8 cellular contexts compared by ENCODE assay signal in the genomic region with DNA sequence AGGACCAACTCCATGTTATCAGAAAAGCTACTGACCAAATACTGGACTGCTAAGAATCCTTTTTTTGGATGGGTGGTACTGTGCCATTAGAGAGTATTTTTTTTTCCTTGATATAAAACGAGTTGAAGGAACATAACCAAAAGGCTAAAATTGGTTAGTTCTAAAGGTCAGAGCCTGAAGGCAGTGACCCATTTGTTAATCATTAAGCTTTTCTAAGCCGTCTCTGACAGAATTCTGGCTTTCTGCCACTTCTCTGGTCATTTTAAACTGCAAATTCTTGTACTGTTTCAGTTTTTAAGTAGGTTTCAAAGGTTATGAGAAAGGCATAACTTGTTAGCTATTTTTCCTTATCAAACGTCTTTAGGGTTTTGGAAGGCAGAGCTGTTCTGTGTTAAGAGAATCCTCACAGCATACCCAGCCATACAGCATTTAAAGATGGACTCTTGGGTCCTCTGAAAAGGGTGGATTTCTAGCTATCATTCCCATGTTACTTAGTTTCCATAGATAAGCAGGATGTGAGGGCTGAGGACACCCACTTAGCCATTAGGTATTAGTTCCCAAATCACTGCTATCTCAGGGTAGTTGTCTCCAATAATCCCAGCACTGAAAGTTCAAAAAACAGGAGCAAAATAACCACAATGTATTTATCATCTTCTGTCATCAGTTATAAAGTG.
DNase-seq lines count a peak whose midpoint lies in the region; ATAC-seq, FAIRE-seq and TF ChIP-seq lines count a peak whose summit lies in the region.

No MANE protein-coding gene starts in this region.

- peaks cover 15 to 23% (median 21%) of the 10 kb centered on the region in 4 donors for H3K4me1 Mint-ChIP-seq in CD4-positive, CD25-positive, alpha-beta regulatory T cell

- H3K4me1 ChIP-seq in CD4-positive, CD25-positive, alpha-beta regulatory T cell (ENCODE audit: control insufficient read depth, insufficient read depth, low read length, poor library complexity, severe bottlenecking), result peaks cover 56% of the 10 kb centered on the region

- no peak overlapping the region for H3K27ac Mint-ChIP-seq in CD4-positive, CD25-positive, alpha-beta regulatory T cell

- H3K4me3 ChIP-seq in CD4-positive, CD25-positive, alpha-beta regulatory T cell (ENCODE audit: low read depth, low read length), result peak overlapping the region; percentile 81
- H3K4me3 ChIP-seq in bronchial epithelial cell (ENCODE audit: low read depth, low read length), result no peak overlapping the region

- H3K9me3 ChIP-seq in CD4-positive, CD25-positive, alpha-beta regulatory T cell (ENCODE audit: control insufficient read depth in 2 of 2, low read length in 2 of 2), result peaks cover 0 to 2% of the 10 kb centered on the region in 2 experiments

- no peaks in the 10 kb centered on the region for H3K27me3 Mint-ChIP-seq in CD4-positive, CD25-positive, alpha-beta regulatory T cell

- TF ChIP-seq CTCF in bronchial epithelial cell (IDR thresholded peaks at IDR 0.05; ENCODE audit: insufficient read depth, low read length, severe bottlenecking), result no peak

- DNase-seq in CD4-positive, CD25-positive, alpha-beta regulatory T cell, result peak in 1 of 3 donors; percentile 32
- DNase-seq in bronchial epithelial cell (ENCODE audit: low read depth), result peak; percentile 79
- DNase-seq in mucosa of gallbladder (ENCODE audit: low spot score), result peak; percentile 19
- no peak for DNase-seq in NCI-H226
- no peak for DNase-seq in NCI-H1694 treated with DMSO at 0.1 percent for 48 hours (lab: John Stamatoyannopoulos, UW)
- DNase-seq in NCI-H1092 treated with DMSO at 0.1 percent for 48 hours (lab: John Stamatoyannopoulos, UW), result no peak

- peak overlapping the region; percentile 92 for H3K27ac ChIP-seq in CD4-positive, CD25-positive, alpha-beta regulatory T cell (ENCODE audit: insufficient read depth, low read length, poor library complexity, severe bottlenecking)

- no peaks in the 10 kb centered on the region for H3K36me3 Mint-ChIP-seq in CD4-positive, CD25-positive, alpha-beta regulatory T cell

- H3K36me3 ChIP-seq in CD4-positive, CD25-positive, alpha-beta regulatory T cell (ENCODE audit: control insufficient read depth, insufficient read depth, low read length), result no peaks in the 10 kb centered on the region
- no peaks in the 10 kb centered on the region for H3K36me3 ChIP-seq in bronchial epithelial cell (ENCODE audit: control insufficient read depth, insufficient read depth, low read length)

- FAIRE-seq in bronchial epithelial cell (lab: Jason Lieb, UNC), result no peak

- ATAC-seq in CD4-positive, CD25-positive, alpha-beta regulatory T cell (ENCODE audit: low read depth in 2 of 2), result no peak
- ATAC-seq in GM19452 (IDR thresholded peaks at IDR 0.05; ENCODE audit: unreplicated experiment) (peak; percentile 49), HG03457 (IDR thresholded peaks at IDR 0.05; ENCODE audit: unreplicated experiment) (peak; percentile 33)

- peaks cover 0 to 1% (median 0%) of the 10 kb centered on the region in 7 donors for H3K9me3 Mint-ChIP-seq in CD4-positive, CD25-positive, alpha-beta regulatory T cell

- H3K4me3 Mint-ChIP-seq in CD4-positive, CD25-positive, alpha-beta regulatory T cell, result no peak overlapping the region

- H3K27me3 ChIP-seq in CD4-positive, CD25-positive, alpha-beta regulatory T cell (ENCODE audit: control insufficient read depth, insufficient read depth, low read length), result no peaks in the 10 kb centered on the region
- no peaks in the 10 kb centered on the region for H3K27me3 ChIP-seq in bronchial epithelial cell (ENCODE audit: control insufficient read depth, insufficient read depth, low read length)

Comparison
In these comparisons a context has a peak if more than half of its experiments do, and no peak if none do; other contexts are left out.
1. ATAC-seq: peak in GM19452 (single experiment) and HG03457 (single experiment); none in CD4-positive, CD25-positive, alpha-beta regulatory T cell (0 of 2).
2. DNase-seq: peak in bronchial epithelial cell (single experiment) and mucosa of gallbladder (single experiment); none in NCI-H226 (single experiment), NCI-H1694 treated with DMSO at 0.1 percent for 48 hours (single experiment) and NCI-H1092 treated with DMSO at 0.1 percent for 48 hours (single experiment).